Comparison of ENCODE assay signal across 30 cellular contexts in the genomic region with DNA sequence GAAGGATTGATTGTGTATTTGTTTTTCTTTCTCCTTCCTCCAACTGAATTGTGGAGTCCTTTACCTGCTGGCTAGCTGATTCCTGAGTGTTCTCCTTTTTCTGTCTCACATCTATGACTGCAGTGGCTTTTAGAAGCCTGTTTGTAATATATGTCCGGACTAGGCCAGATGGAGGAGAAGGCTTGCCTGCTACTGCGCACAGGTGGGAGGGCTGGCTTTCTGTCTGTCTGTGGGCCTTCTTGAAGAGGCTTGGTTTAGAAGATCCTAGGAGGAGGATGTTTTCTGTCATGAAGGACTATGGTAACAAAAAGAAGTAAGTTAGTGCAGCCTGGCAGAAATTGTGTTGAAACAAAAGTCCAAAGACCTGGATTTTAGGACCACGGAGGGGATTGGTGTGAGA. TPM values are rescaled to one million over a fixed set of nuclear protein-coding genes. Genes with fewer than 3 reads are reported as not detected.
DNase-seq lines count a peak whose midpoint lies in the region; ATAC-seq, FAIRE-seq and TF ChIP-seq lines count a peak whose summit lies in the region.
"Had no signal": no experiment of that assay in that cellular context is flagged by ENCODE, and none has a peak within 500 bp of the region (broad histone marks: within the 10 kb centered on the region; RNA-seq: fewer than 3 reads in every experiment).

No MANE protein-coding gene starts in this region.

- DNase-seq in activated CD8-positive, alpha-beta memory T cell treated with anti-CD3 and anti-CD28 coated beads for 24 hours = peak; percentile 57
- DNase-seq in activated CD8-positive, alpha-beta memory T cell treated with anti-CD3 and anti-CD28 coated beads, Interleukin-2, amount 50 U/mL, for 48 hours = no peak
- no peak for DNase-seq in T-helper 17 cell
- no peak for DNase-seq in K562 (ENCODE audit: extremely low read depth in 1 of 4, low spot score in 3 of 4)
- peak; percentile 15 for DNase-seq in spleen
- no peak for DNase-seq in WERI-Rb-1
- DNase-seq in kidney glomerular epithelial cell (lab: John Stamatoyannopoulos, UW) = no peak
- no peak for DNase-seq in HAP-1 (ENCODE audit: low spot score in 2 of 2)
- DNase-seq: activated CD4-positive, alpha-beta T cell treated with anti-CD3 and anti-CD28 coated beads, Interleukin-2, amount 50 U/mL, for 1 hour; activated effector memory CD4-positive, alpha-beta T cell treated with Interleukin-2 at 50 U/mL for 16 hours; GDM1; Kasumi-1; kidney; NCI-H1105 treated with DMSO at 0.1 percent for 48 hours; NCI-H2107; NCI-H524 had no signal

- no peak for TF ChIP-seq EP300 in K562 (IDR thresholded peaks at IDR 0.05; ENCODE audit: low read length)

- intact Hi-C loops in K562 (cut with micrococcal nuclease) (no loop called here), spleen (cut with DNase I; ENCODE audit: low total_unique reads) (no loop called here)

- no peak for FAIRE-seq in K562 (lab: Jason Lieb, UNC)
- FAIRE-seq: frontal cortex, HTR-8/SVneo, kidney, pancreas had no signal

- H4K20me1 ChIP-seq in K562 (replicated peaks; ENCODE audit: control insufficient read depth, insufficient read depth, low read length) = no peaks in the 10 kb centered on the region

- no peaks in the 10 kb centered on the region for H3K9me1 ChIP-seq in K562 (ENCODE audit: control insufficient read depth, insufficient read depth, low read length)

- H3K36me3 Mint-ChIP-seq in T-helper 17 cell (ENCODE audit: low read depth) = peaks cover 2% of the 10 kb centered on the region

- no peak overlapping the region for H3K4me3 ChIP-seq in K562
- H3K4me3 ChIP-seq in spleen = no peak overlapping the region
- no peak overlapping the region for H3K4me3 ChIP-seq in WERI-Rb-1 (ENCODE audit: low read depth, low read length)
- H3K4me3 ChIP-seq in HAP-1 = no peak overlapping the region
- H3K4me3 ChIP-seq: BLaER1, body of pancreas, pancreas had no signal

- no peak for TF ChIP-seq RAD21 in K562 (CRISPR knock-in tag; conservative IDR thresholded peaks at IDR 0.05 in 1 of 2, IDR thresholded peaks at IDR 0.05 in 1 of 2)

- peak overlapping the region; percentile 91 for H3K27ac Mint-ChIP-seq in T-helper 17 cell

- TF ChIP-seq POLR2A in K562 (conservative IDR thresholded peaks at IDR 0.05) (no peak), spleen (IDR thresholded peaks at IDR 0.05) (no peak)

- in situ Hi-C loops in K562 (cut with MboI) (no loop called here), HAP-1 (cut with MboI; ENCODE audit: low sequenced_read_pairs) (no loop called here)

- no peaks in the 10 kb centered on the region for H3K36me3 ChIP-seq in K562 (ENCODE audit: control insufficient read depth, insufficient read depth, low read length)
- no peaks in the 10 kb centered on the region for H3K36me3 ChIP-seq in spleen
- no peaks in the 10 kb centered on the region for H3K36me3 ChIP-seq in WERI-Rb-1
- peaks cover 4% of the 10 kb centered on the region; the same call in 1 of the 2 replicates for H3K36me3 ChIP-seq in HAP-1 (replicated peaks)
- H3K36me3 ChIP-seq: BLaER1, pancreas had no signal

- peak overlapping the region; percentile 1; the same call in 1 of the 2 replicates for H3K4me2 ChIP-seq in K562 (ENCODE audit: insufficient read depth, low read length)
- H3K4me2 ChIP-seq: BLaER1 had no signal

- WGBS in K562 (ENCODE audit: insufficient coverage, low coverage, missing lambda C conversion rate) = 29% methylated on average over 3 of the region's 3 CpGs
- 80 to 97% (median 88%) methylated on average over 3 of the region's 3 CpGs for WGBS in spleen, 5 donors

- H3K4me3 Mint-ChIP-seq in T-helper 17 cell = peak overlapping the region; percentile 69

- H3K27ac ChIP-seq in K562 (ENCODE audit: extremely low read depth, low read depth, low read length) = no peak overlapping the region
- peak overlapping the region in 1 of 8 donors; percentile 11 for H3K27ac ChIP-seq in spleen
- H3K27ac ChIP-seq in WERI-Rb-1 = no peak overlapping the region
- H3K27ac ChIP-seq: BLaER1, body of pancreas, pancreas, RWPE1 had no signal

- peaks cover 52% of the 10 kb centered on the region for H3K4me1 Mint-ChIP-seq in T-helper 17 cell

- BruUV-seq in K562 (replicated peaks; lab: Mats Ljungman, UMichigan) = no TSS peak

- H3K4me1 ChIP-seq in K562 (replicated peaks in 1 of 2; ENCODE audit: control insufficient read depth in 2 of 2, insufficient read depth in 2 of 2, low read length in 2 of 2) (peaks cover 15% of the 10 kb centered on the region in 2 experiments; a peak in 3 of 5 replicates), spleen (peaks cover 4 to 31% (median 9%) of the 10 kb centered on the region in 6 donors), HAP-1 (0 out of 2 replicates have a peak, but pooled peaks cover 2% of the 10 kb centered on the region)
- H3K4me1 ChIP-seq: BLaER1, pancreas had no signal

- POLR2A ChIA-PET in K562 (lab: Yijun Ruan, JAX) = no interaction called here

- no peaks in the 10 kb centered on the region for H3K9me3 ChIP-seq in T-helper 17 cell (ENCODE audit: control insufficient read depth, low read length, poor library complexity, severe bottlenecking)
- no peaks in the 10 kb centered on the region for H3K9me3 ChIP-seq in K562 (replicated peaks; ENCODE audit: control insufficient read depth, insufficient read depth, low read depth, low read length)
- no peaks in the 10 kb centered on the region for H3K9me3 ChIP-seq in spleen
- no peaks in the 10 kb centered on the region for H3K9me3 ChIP-seq in WERI-Rb-1 (ENCODE audit: severe bottlenecking)
- no peaks in the 10 kb centered on the region for H3K9me3 ChIP-seq in HAP-1
- H3K9me3 ChIP-seq: BLaER1, body of pancreas, pancreas had no signal

- CTCF ChIA-PET in K562 (lab: Yijun Ruan, JAX; ENCODE audit: low intra/inter-chr PET ratio) = no interaction called here

- no peaks in the 10 kb centered on the region for H3K27me3 ChIP-seq in K562 (ENCODE audit: control insufficient read depth in 2 of 2, insufficient read depth in 2 of 2, low read length in 2 of 2)
- H3K27me3 ChIP-seq in spleen (replicated peaks in 1 of 7) = no peaks in the 10 kb centered on the region
- H3K27me3 ChIP-seq in WERI-Rb-1 (ENCODE audit: insufficient read depth, low read depth, severe bottlenecking) = peaks cover 8% of the 10 kb centered on the region
- H3K27me3 ChIP-seq in HAP-1 (ENCODE audit: low read depth) = no peaks in the 10 kb centered on the region
- H3K27me3 ChIP-seq: body of pancreas, pancreas had no signal

- no peak for ATAC-seq in T-helper 17 cell
- no peak for ATAC-seq in K562
- ATAC-seq: body of pancreas, SK-N-SH treated with all-trans-retinoic acid at 6 μM for 48 hours had no signal

- peak overlapping the region; percentile 44; the same call in 1 of the 2 replicates for H2AFZ ChIP-seq in K562 (ENCODE audit: low read depth, low read length)

- no peak overlapping the region for H3K9ac ChIP-seq in K562 (ENCODE audit: insufficient read depth in 1 of 2, low read depth in 2 of 2, low read length in 2 of 2)
- H3K9ac ChIP-seq: BLaER1 had no signal

- no peak for TF ChIP-seq CTCF in K562 (IDR thresholded peaks at IDR 0.05 in 2 of 3, conservative IDR thresholded peaks at IDR 0.05 in 1 of 3; ENCODE audit: insufficient read depth in 2 of 3, low read depth in 1 of 3, low read length in 3 of 3)
- TF ChIP-seq CTCF in spleen (IDR thresholded peaks at IDR 0.05 in 8 of 11, conservative IDR thresholded peaks at IDR 0.05 in 3 of 11) = no peak
- no peak for TF ChIP-seq CTCF in WERI-Rb-1 (IDR thresholded peaks at IDR 0.05; ENCODE audit: low read depth, low read length)

- no peaks in the 10 kb centered on the region for H3K27me3 Mint-ChIP-seq in T-helper 17 cell

- peaks cover under 1% of the 10 kb centered on the region; the same call in 1 of the 3 replicates for H3K79me2 ChIP-seq in K562 (ENCODE audit: control insufficient read depth, insufficient read depth, low read length)

RNA-seq across cellular contexts. Expression of a gene that starts 8.5 kb away (rescaled TPM):
- total RNA-seq in T-helper 17 cell (10 to 100 TPM in 1 of 2 donors, 1 to 10 TPM in 1; 8.3 to 10.8 TPM), K562 (2014; rRNA removed) (0.54 and 0.69 TPM in 2 replicates), K562 (2014; rRNA removed; fragmentation: Illumina TruSeq; extraction: Trizol) (0.06 and 0.18 TPM in 2 replicates), K562 (2015; rRNA removed; fragmentation: Illumina TruSeq; extraction: Trizol) (0.57 and 0.91 TPM in 2 replicates), K562 (2021) (0.81 and 0.86 TPM in 2 replicates), spleen (1 to 10 TPM; 5.1 to 8.9 (median 6.3) TPM)
- total RNA-seq in K562 (2011; cell fraction: chromatin; rRNA removed; ENCODE audit: low replicate concordance) = 1.2 and 2.2 TPM in 2 replicates
- 2.7 and 5.1 TPM in 2 replicates for total RNA-seq in K562 (2011; cell fraction: nucleolus; rRNA removed)
- 0.88 and 1.1 TPM in 2 replicates for total RNA-seq in K562 (2011; cell fraction: nucleoplasm; rRNA removed)
- polyA plus RNA-seq in K562 (2011; rRNA removed) (0.32 and 0.61 TPM in 2 replicates), K562 (2014; fragmentation: Illumina TruSeq; extraction: Trizol) (0.16 and 0.32 TPM in 2 replicates), K562 (2014; fragmentation: Nextera tagmentation; extraction: Ambion mirVana) (under 1 TPM in 1 of 2 experiments, not detected in 1; 0.03 TPM), K562 (2014; rRNA removed) (0.56 and 1.1 TPM in 2 replicates), spleen (1 to 10 TPM; 2.2 to 3.8 (median 3.0) TPM)
- 0.38 and 0.52 TPM in 2 replicates for polyA plus RNA-seq in K562 (2011; cell fraction: cytosol; rRNA removed)
- polyA plus RNA-seq in K562 (2011; cell fraction: nucleus; rRNA removed) = 1.6 and 2.2 TPM in 2 replicates
- 0.39 and 1.00 TPM in 2 replicates for polyA plus RNA-seq in K562 (2012)
- 0.18 and 0.36 TPM in 2 replicates for polyA minus RNA-seq in K562 (2011; rRNA and poly(A)+ RNA removed)
- polyA minus RNA-seq in K562 (2011; cell fraction: cytosol; rRNA and poly(A)+ RNA removed) = not detected in 2 replicates
- 3.0 and 3.4 TPM in 2 replicates for polyA minus RNA-seq in K562 (2011; cell fraction: nucleus; rRNA and poly(A)+ RNA removed)

RNA-seq across cellular contexts. Expression of a gene that starts 13.6 kb away (rescaled TPM):
- total RNA-seq in T-helper 17 cell (10 to 100 TPM; 16.1 to 19.1 TPM), K562 (2014; rRNA removed) (not detected in 2 replicates), K562 (2014; rRNA removed; fragmentation: Illumina TruSeq; extraction: Trizol) (0.07 TPM in 1 of 2 replicates, not detected in the other), K562 (2015; rRNA removed; fragmentation: Illumina TruSeq; extraction: Trizol) (0.08 TPM in 1 of 2 replicates, not detected in the other), K562 (2021) (0.16 and 0.24 TPM in 2 replicates), spleen (1 to 10 TPM in 4 of 7 donors, under 1 TPM in 3; 0.26 to 3.9 (median 1.8) TPM)
- total RNA-seq in K562 (2011; cell fraction: chromatin; rRNA removed; ENCODE audit: low replicate concordance) = 0.19 TPM in 1 of 2 replicates, not detected in the other
- 0.26 and 0.33 TPM in 2 replicates for total RNA-seq in K562 (2011; cell fraction: nucleolus; rRNA removed)
- 0.31 TPM in 1 of 2 replicates, not detected in the other for total RNA-seq in K562 (2011; cell fraction: nucleoplasm; rRNA removed)
- polyA plus RNA-seq in K562 (2011; rRNA removed) (0.07 and 0.12 TPM in 2 replicates), K562 (2014; fragmentation: Illumina TruSeq; extraction: Trizol) (0.13 and 0.29 TPM in 2 replicates), K562 (2014; fragmentation: Nextera tagmentation; extraction: Ambion mirVana) (under 1 TPM in 1 of 2 experiments, not detected in 1; 0.04 TPM), K562 (2014; rRNA removed) (not detected in 2 replicates), spleen (1 to 10 TPM in 2 of 3 donors, under 1 TPM in 1; 0.58 to 1.2 (median 1.1) TPM)
- 0.18 and 0.22 TPM in 2 replicates for polyA plus RNA-seq in K562 (2011; cell fraction: cytosol; rRNA removed)
- polyA plus RNA-seq in K562 (2011; cell fraction: nucleus; rRNA removed) = 0.20 and 0.24 TPM in 2 replicates
- 0.30 and 0.40 TPM in 2 replicates for polyA plus RNA-seq in K562 (2012)
- polyA minus RNA-seq in K562 (2011; rRNA and poly(A)+ RNA removed) = 0.14 TPM in 1 of 2 replicates, not detected in the other
- not detected in 2 replicates for polyA minus RNA-seq in K562 (2011; cell fraction: cytosol; rRNA and poly(A)+ RNA removed)
- polyA minus RNA-seq in K562 (2011; cell fraction: nucleus; rRNA and poly(A)+ RNA removed) = not detected in 2 replicates
- total RNA-seq: A673, body of pancreas, dermis microvascular lymphatic vessel endothelial cell, epithelial cell of proximal tubule, frontal cortex, H4, lung microvascular endothelial cell, urinary bladder had no signal

RNA-seq across cellular contexts. Expression of a gene that starts 25.4 kb away (rescaled TPM):
- total RNA-seq in T-helper 17 cell = not detected
- 1.3 TPM in 1 of 2 replicates, not detected in the other for total RNA-seq in K562 (2011; cell fraction: chromatin; rRNA removed; ENCODE audit: low replicate concordance)
- 2.3 TPM in 1 of 2 replicates, not detected in the other for total RNA-seq in K562 (2011; cell fraction: nucleolus; rRNA removed)
- 5.6 TPM in 1 of 2 replicates, not detected in the other for total RNA-seq in K562 (2011; cell fraction: nucleoplasm; rRNA removed)
- 0.33 TPM in 1 of 2 replicates, not detected in the other for total RNA-seq in K562 (2014; rRNA removed)
- 0.93 and 0.95 TPM in 2 replicates for total RNA-seq in K562 (2014; rRNA removed; fragmentation: Illumina TruSeq; extraction: Trizol)
- not detected in 2 replicates for total RNA-seq in K562 (2015; rRNA removed; fragmentation: Illumina TruSeq; extraction: Trizol)
- 0.80 and 1.3 TPM in 2 replicates for total RNA-seq in K562 (2021)
- polyA plus RNA-seq in K562 (2011; rRNA removed) = 0.70 and 3.1 TPM in 2 replicates
- polyA plus RNA-seq in K562 (2011; cell fraction: cytosol; rRNA removed) = 0.31 and 1.4 TPM in 2 replicates
- polyA plus RNA-seq in K562 (2011; cell fraction: nucleus; rRNA removed) = 3.3 and 3.6 TPM in 2 replicates
- polyA plus RNA-seq in K562 (2012) = 25.5 and 33.9 TPM in 2 replicates
- not detected in 2 replicates for polyA plus RNA-seq in K562 (2014; fragmentation: Illumina TruSeq; extraction: Trizol)
- polyA plus RNA-seq in K562 (2014; fragmentation: Nextera tagmentation; extraction: Ambion mirVana) = under 1 TPM; 0.96 TPM
- 0.36 TPM in 1 of 2 replicates, not detected in the other for polyA plus RNA-seq in K562 (2014; rRNA removed)
- 5.6 and 14.6 TPM in 2 replicates for polyA minus RNA-seq in K562 (2011; rRNA and poly(A)+ RNA removed)
- polyA minus RNA-seq in K562 (2011; cell fraction: cytosol; rRNA and poly(A)+ RNA removed) = not detected in 2 replicates
- not detected in 2 replicates for polyA minus RNA-seq in K562 (2011; cell fraction: nucleus; rRNA and poly(A)+ RNA removed)
- not detected for total RNA-seq in spleen
- polyA plus RNA-seq in spleen = not detected
- total RNA-seq: A673, body of pancreas, dermis microvascular lymphatic vessel endothelial cell, epithelial cell of proximal tubule, frontal cortex, H4, kidney, lung microvascular endothelial cell, myocyte, pancreas, urinary bladder had no signal
- polyA plus RNA-seq: pancreas, urinary bladder had no signal

RNA-seq across cellular contexts. Expression of a gene that starts 42.8 kb away (rescaled TPM):
- total RNA-seq in T-helper 17 cell (10 to 100 TPM; 18.2 to 22.8 TPM), K562 (2014; rRNA removed) (13.5 and 14.0 TPM in 2 replicates), K562 (2014; rRNA removed; fragmentation: Illumina TruSeq; extraction: Trizol) (2.5 and 3.6 TPM in 2 replicates), K562 (2015; rRNA removed; fragmentation: Illumina TruSeq; extraction: Trizol) (6.6 and 7.1 TPM in 2 replicates), K562 (2021) (20.9 and 22.7 TPM in 2 replicates), spleen (10 to 100 TPM; 18.9 to 26.4 (median 21.4) TPM)
- total RNA-seq in K562 (2011; cell fraction: chromatin; rRNA removed; ENCODE audit: low replicate concordance) = 18.9 and 51.1 TPM in 2 replicates
- total RNA-seq in K562 (2011; cell fraction: nucleolus; rRNA removed) = 27.2 and 29.1 TPM in 2 replicates
- 22.7 and 25.3 TPM in 2 replicates for total RNA-seq in K562 (2011; cell fraction: nucleoplasm; rRNA removed)
- polyA plus RNA-seq in K562 (2011; rRNA removed) (11.7 and 26.4 TPM in 2 replicates), K562 (2014; fragmentation: Illumina TruSeq; extraction: Trizol) (5.1 and 12.0 TPM in 2 replicates), K562 (2014; fragmentation: Nextera tagmentation; extraction: Ambion mirVana) (under 1 TPM; 0.32 to 0.74 TPM), K562 (2014; rRNA removed) (11.1 and 13.6 TPM in 2 replicates), spleen (10 to 100 TPM; 14.9 to 19.9 (median 19.7) TPM)
- polyA plus RNA-seq in K562 (2011; cell fraction: cytosol; rRNA removed) = 19.0 and 32.2 TPM in 2 replicates
- polyA plus RNA-seq in K562 (2011; cell fraction: nucleus; rRNA removed) = 72.0 and 73.7 TPM in 2 replicates
- polyA plus RNA-seq in K562 (2012) = 14.8 and 30.0 TPM in 2 replicates
- polyA minus RNA-seq in K562 (2011; rRNA and poly(A)+ RNA removed) = 12.0 and 15.2 TPM in 2 replicates
- polyA minus RNA-seq in K562 (2011; cell fraction: cytosol; rRNA and poly(A)+ RNA removed) = 21.5 and 24.4 TPM in 2 replicates
- 9.8 and 17.3 TPM in 2 replicates for polyA minus RNA-seq in K562 (2011; cell fraction: nucleus; rRNA and poly(A)+ RNA removed)

RNA-seq across cellular contexts. Expression of a gene that starts 43.8 kb away (rescaled TPM):
- total RNA-seq in T-helper 17 cell (not detected), K562 (2014; rRNA removed) (4.2 TPM in 1 of 2 replicates, not detected in the other), K562 (2014; rRNA removed; fragmentation: Illumina TruSeq; extraction: Trizol) (2.7 TPM in 1 of 2 replicates, not detected in the other), K562 (2015; rRNA removed; fragmentation: Illumina TruSeq; extraction: Trizol) (0.75 TPM in 1 of 2 replicates, not detected in the other), K562 (2021) (not detected in 2 replicates), spleen (not detected)
- total RNA-seq in K562 (2011; cell fraction: chromatin; rRNA removed; ENCODE audit: low replicate concordance) = not detected in 2 replicates
- total RNA-seq in K562 (2011; cell fraction: nucleolus; rRNA removed) = not detected in 2 replicates
- not detected in 2 replicates for total RNA-seq in K562 (2011; cell fraction: nucleoplasm; rRNA removed)
- polyA plus RNA-seq in K562 (2011; rRNA removed) (0.24 and 0.57 TPM in 2 replicates), K562 (2014; fragmentation: Illumina TruSeq; extraction: Trizol) (not detected in 2 replicates), K562 (2014; fragmentation: Nextera tagmentation; extraction: Ambion mirVana) (under 1 TPM; 0.72 to 0.84 TPM), K562 (2014; rRNA removed) (0.20 TPM in 1 of 2 replicates, not detected in the other), spleen (not detected)
- not detected in 2 replicates for polyA plus RNA-seq in K562 (2011; cell fraction: cytosol; rRNA removed)
- polyA plus RNA-seq in K562 (2011; cell fraction: nucleus; rRNA removed) = not detected in 2 replicates
- 3.5 TPM in 1 of 2 replicates, not detected in the other for polyA plus RNA-seq in K562 (2012)
- 1.6 and 1.8 TPM in 2 replicates for polyA minus RNA-seq in K562 (2011; rRNA and poly(A)+ RNA removed)
- polyA minus RNA-seq in K562 (2011; cell fraction: cytosol; rRNA and poly(A)+ RNA removed) = not detected in 2 replicates
- not detected in 2 replicates for polyA minus RNA-seq in K562 (2011; cell fraction: nucleus; rRNA and poly(A)+ RNA removed)
- total RNA-seq: A673, body of pancreas, dermis microvascular lymphatic vessel endothelial cell, epithelial cell of proximal tubule, frontal cortex, H4, kidney, lung microvascular endothelial cell, myocyte, pancreas, urinary bladder had no signal
- polyA plus RNA-seq: pancreas, urinary bladder had no signal

Comparison
In these comparisons a context has a peak if more than half of its experiments do, and no peak if none do; other contexts are left out.
1. DNase-seq: peak in activated CD8-positive, alpha-beta memory T cell treated with anti-CD3 and anti-CD28 coated beads for 24 hours (single experiment) and spleen (single experiment); none in activated CD8-positive, alpha-beta memory T cell treated with anti-CD3 and anti-CD28 coated beads, Interleukin-2, amount 50 U/mL, for 48 hours (single experiment), T-helper 17 cell (0 of 3), K562 (0 of 4), WERI-Rb-1 (single experiment), kidney glomerular epithelial cell (single experiment) and HAP-1 (0 of 2).